Comparison of ENCODE assay signal across 8 cellular contexts in the genomic region with DNA sequence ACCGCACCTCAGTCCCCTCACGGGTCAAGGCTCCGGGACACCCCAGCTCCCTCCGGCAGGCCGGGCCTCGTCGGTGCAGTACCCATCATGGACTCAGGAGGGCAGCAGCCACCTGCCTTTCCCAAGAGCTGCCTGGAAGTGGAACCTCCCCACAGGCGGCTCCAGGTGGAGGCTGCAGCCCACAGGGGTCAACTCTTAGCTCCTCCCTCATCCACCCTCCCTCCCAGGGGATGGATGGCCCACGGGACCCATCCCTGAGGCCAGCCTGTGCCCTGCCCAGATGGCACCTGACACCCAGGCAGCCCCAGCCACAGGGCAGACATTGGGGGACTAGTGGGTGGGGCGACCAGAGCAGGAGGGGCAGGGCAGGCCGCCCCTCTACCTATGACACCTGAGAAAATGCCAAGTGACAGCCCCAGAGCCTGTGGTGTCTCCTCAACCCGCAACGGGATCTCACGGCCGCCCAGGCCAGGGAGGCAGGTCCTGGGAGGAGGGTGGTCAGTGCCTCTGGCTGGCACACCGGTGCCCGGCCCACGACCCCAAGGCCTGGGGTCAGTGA. TPM values are rescaled to one million over a fixed set of nuclear protein-coding genes. Genes with fewer than 3 reads are reported as not detected.
DNase-seq lines count a peak whose midpoint lies in the region; ATAC-seq and TF ChIP-seq lines count a peak whose summit lies in the region.

No MANE protein-coding gene starts in this region.

- H3K4me3 Mint-ChIP-seq in activated CD8-positive, alpha-beta T cell treated with anti-CD3 and anti-CD28 coated beads, Interleukin-2, amount 10 ng/mL, durations not matched to agents 7 days and 5 days: no peak overlapping the region

- no peak overlapping the region for H3K27ac Mint-ChIP-seq in activated CD8-positive, alpha-beta T cell treated with anti-CD3 and anti-CD28 coated beads, Interleukin-2, amount 10 ng/mL, durations not matched to agents 7 days and 5 days

- CTCF ChIA-PET in activated CD8-positive, alpha-beta T cell treated with anti-CD3 and anti-CD28 coated beads, Interleukin-2, amount 10 ng/mL, durations not matched to agents 7 days and 5 days (lab: Charles Lee): interaction anchor here (0.5 to 1.9 kb wide), 16 partner anchors 10 to 271 kb away, joined by 3 to 18 read pairs (median 4); partner anchors contain the start of gene TPRG1L

- peaks cover 2% of the 10 kb centered on the region for H3K4me1 Mint-ChIP-seq in activated CD8-positive, alpha-beta T cell treated with anti-CD3 and anti-CD28 coated beads, Interleukin-2, amount 10 ng/mL, durations not matched to agents 7 days and 5 days (ENCODE audit: low read depth)

- POLR2A ChIA-PET in activated CD8-positive, alpha-beta T cell treated with anti-CD3 and anti-CD28 coated beads, Interleukin-2, amount 10 ng/mL, durations not matched to agents 7 days and 5 days (lab: Charles Lee): interaction anchor here (0.5 to 0.7 kb wide), 2 partner anchors 166 to 171 kb away, joined by 3 read pairs; no protein-coding TSS in a partner anchor

- H3K9me3 Mint-ChIP-seq in activated CD8-positive, alpha-beta T cell treated with anti-CD3 and anti-CD28 coated beads, Interleukin-2, amount 10 ng/mL, durations not matched to agents 7 days and 5 days (ENCODE audit: insufficient read depth): no peaks in the 10 kb centered on the region

- peak; percentile 83 for ATAC-seq in activated CD8-positive, alpha-beta T cell treated with anti-CD3 and anti-CD28 coated beads, Interleukin-2, amount 10 ng/mL, durations not matched to agents 7 days and 5 days
- ATAC-seq in HG02623 (IDR thresholded peaks at IDR 0.05; ENCODE audit: unreplicated experiment): no peak

- peak; percentile 3 for DNase-seq in AG09309 (ENCODE audit: low read depth)
- DNase-seq in GM19238 (ENCODE audit: insufficient read length, low spot score): peak; percentile 87
- DNase-seq in NCI-H226: peak; percentile 65
- DNase-seq in activated CD8-positive, alpha-beta T cell treated with anti-CD3 and anti-CD28 coated beads, Interleukin-2, amount 10 ng/mL, durations not matched to agents 7 days and 5 days: peak; percentile 75
- peak; percentile 52 for DNase-seq in effector CD8-positive, alpha-beta T cell (lab: John Stamatoyannopoulos, UW)
- DNase-seq in medulla oblongata (ENCODE audit: extremely low spot score): peak; percentile 80
- DNase-seq in stimulated activated CD8-positive, alpha-beta memory T cell treated with anti-CD3 and anti-CD28 coated beads, Interleukin-15, amount 100 ng/mL, for 24 hours (ENCODE audit: low read depth): peak; percentile 49

- peaks cover 5% of the 10 kb centered on the region for H3K27me3 Mint-ChIP-seq in activated CD8-positive, alpha-beta T cell treated with anti-CD3 and anti-CD28 coated beads, Interleukin-2, amount 10 ng/mL, durations not matched to agents 7 days and 5 days (ENCODE audit: low read depth)

- H3K4me3 ChIP-seq in AG09309 (ENCODE audit: control insufficient read depth, low read depth, low read length): no peak overlapping the region

- TF ChIP-seq CTCF in AG09309 (IDR thresholded peaks at IDR 0.05; ENCODE audit: control insufficient read depth, insufficient read depth, low read depth, low read length, missing control alignments): peak; percentile 97

- no peaks in the 10 kb centered on the region for H3K36me3 Mint-ChIP-seq in activated CD8-positive, alpha-beta T cell treated with anti-CD3 and anti-CD28 coated beads, Interleukin-2, amount 10 ng/mL, durations not matched to agents 7 days and 5 days (ENCODE audit: low read depth)

RNA-seq across cellular contexts. Expression of gene ARHGEF16, which starts 1.2 kb away (rescaled TPM):
- not detected for total RNA-seq in activated CD8-positive, alpha-beta T cell treated with anti-CD3 and anti-CD28 coated beads, Interleukin-2, amount 10 ng/mL, durations not matched to agents 7 days and 5 days

Comparison
In these comparisons a context has a peak if more than half of its experiments do, and no peak if none do; other contexts are left out.
1. DNase-seq: peak in every context shown above with its lines; median percentile 87 in GM19238; 80 in medulla oblongata; 75 in activated CD8-positive, alpha-beta T cell treated with anti-CD3 and anti-CD28 coated beads, Interleukin-2, amount 10 ng/mL, durations not matched to agents 7 days and 5 days; 65 in NCI-H226; 52 in effector CD8-positive, alpha-beta T cell; 49 in stimulated activated CD8-positive, alpha-beta memory T cell treated with anti-CD3 and anti-CD28 coated beads, Interleukin-15, amount 100 ng/mL, for 24 hours; 3 in AG09309.